In the genomic region with DNA sequence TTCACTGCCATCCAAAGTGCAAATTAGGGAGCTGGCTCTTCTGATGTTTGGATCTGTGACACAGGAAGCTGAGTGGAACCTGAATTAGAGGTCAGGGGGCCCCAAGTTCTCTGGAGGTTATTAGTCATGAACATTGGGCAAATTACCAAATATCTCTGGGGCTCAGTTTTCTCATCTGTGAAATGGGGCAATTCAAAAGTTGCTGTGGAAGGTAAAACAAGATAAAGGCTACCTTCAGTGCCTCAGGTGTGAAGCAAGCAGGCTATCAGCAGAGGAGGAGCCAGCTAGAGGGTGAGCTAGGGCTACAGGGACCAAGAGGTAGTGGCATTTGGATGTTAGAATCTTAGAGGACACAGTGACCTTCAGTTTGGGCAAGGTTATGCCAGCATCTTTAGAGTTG, we compare ENCODE assay signal across 29 cellular contexts.
"Had no signal": no experiment of that assay in that cellular context is flagged by ENCODE, and none has a peak within 500 bp of the region (broad histone marks: within the 10 kb centered on the region; RNA-seq: fewer than 3 reads in every experiment).

No MANE protein-coding gene starts in this region.

- H3K4me1 ChIP-seq: esophagus squamous epithelium had no signal

- H3K27me3 ChIP-seq: brain microvascular endothelial cell had no signal

- H3K36me3 ChIP-seq: brain microvascular endothelial cell, esophagus squamous epithelium, WERI-Rb-1 had no signal

- H3K4me3 ChIP-seq: coronary artery, dorsolateral prefrontal cortex, esophagus squamous epithelium had no signal

- DNase-seq: activated B cell treated with CpG ODN at 0.5 μM for 24 hours; activated CD4-positive, alpha-beta T cell treated with anti-CD3 and anti-CD28 coated beads for 48 hours; activated CD4-positive, alpha-beta T cell treated with anti-CD3 and anti-CD28 coated beads, Interleukin-2, amount 50 U/mL, for 1 hour; activated CD4-positive, alpha-beta T cell treated with anti-CD3 and anti-CD28 coated beads, Interleukin-2, amount 50 U/mL, for 48 hours; activated CD8-positive, alpha-beta memory T cell treated with anti-CD3 and anti-CD28 coated beads for 24 hours; activated CD8-positive, alpha-beta T cell treated with anti-CD3 and anti-CD28 coated beads for 36 hours; activated effector memory CD4-positive, alpha-beta T cell treated with Interleukin-2 at 50 U/mL for 16 hours; activated gamma-delta T cell treated with Interleukin-2 at 50 U/mL for 16 hours; activated naive CD4-positive, alpha-beta T cell treated with anti-CD3 and anti-CD28 coated beads, Interleukin-2, amount 50 U/mL, for 16 hours; activated naive CD4-positive, alpha-beta T cell treated with Interleukin-2 at 50 U/mL for 16 hours; activated T-cell treated with anti-CD3 and anti-CD28 coated beads, Interleukin-2, amount 50 U/mL, for 4 hours; amniotic stem cell; anterior cingulate cortex; brain microvascular endothelial cell; dorsolateral prefrontal cortex; effector memory CD4-positive, alpha-beta T cell; endodermal cell; esophagus squamous epithelium; head of caudate nucleus; T-helper 1 cell; T-helper 17 cell; T1000; WERI-Rb-1 had no signal

- H3K9me3 ChIP-seq: esophagus squamous epithelium had no signal

- FAIRE-seq: astrocyte, bronchial epithelial cell, frontal cortex had no signal

- H3K27ac ChIP-seq: brain microvascular endothelial cell, coronary artery, dorsolateral prefrontal cortex, esophagus squamous epithelium, WERI-Rb-1 had no signal

- ATAC-seq: activated CD4-positive, CD25-positive, alpha-beta regulatory T cell treated with anti-CD3 and anti-CD28 coated beads, Interleukin-2, amount 50 U/mL, for 24 hours; activated CD8-positive, alpha-beta T cell treated with anti-CD3 and anti-CD28 coated beads for 36 hours; activated T-cell treated with anti-CD3 and anti-CD28 coated beads, Interleukin-2, amount 50 U/mL, for 4 hours; activated T-helper 17 cell treated with anti-CD3 and anti-CD28 coated beads, Interleukin-2, amount 50 U/mL, for 72 hours; T-helper 17 cell had no signal
